ENCODE assay signal across 8 cellular contexts in the genomic region with DNA sequence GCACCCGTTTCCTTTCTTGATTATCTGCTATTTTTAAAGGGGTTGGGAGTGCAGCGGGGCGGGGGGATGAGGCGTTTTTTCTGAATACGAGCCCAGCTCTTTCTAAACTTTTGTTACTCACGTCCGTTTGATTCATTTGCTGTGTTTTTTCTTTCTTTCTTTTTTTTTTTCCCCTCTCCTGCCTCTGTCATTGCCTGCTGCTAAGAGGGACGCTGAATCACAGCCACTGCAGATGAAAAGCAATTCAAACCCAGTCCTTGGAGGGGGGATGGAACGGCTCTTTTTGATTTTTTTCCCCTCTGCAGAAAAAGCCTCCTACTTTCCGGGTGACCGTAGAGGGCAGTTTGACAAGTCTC. TPM values are rescaled to one million over a fixed set of nuclear protein-coding genes. Genes with fewer than 3 reads are reported as not detected.
A peak's percentile ranks its signal among the peaks of the same experiment; 100 is the strongest.
DNase-seq lines count a peak whose midpoint lies in the region; FAIRE-seq and TF ChIP-seq lines count a peak whose summit lies in the region.

No MANE protein-coding gene starts in this region.

- no peak overlapping the region for H4K5ac ChIP-seq in mesendoderm (ENCODE audit: low read length)

- no peak overlapping the region for H2BK15ac ChIP-seq in mesendoderm (replicated peaks; ENCODE audit: low read depth)

- H3K4me3 ChIP-seq in NT2/D1 (ENCODE audit: insufficient read length, low read depth) = peak overlapping the region; percentile 56
- peak overlapping the region; percentile 22 for H3K4me3 ChIP-seq in mesendoderm (ENCODE audit: low read length)
- H3K4me3 ChIP-seq in transverse colon = peak overlapping the region; percentile 49 to 86 (median 62)
- H3K4me3 ChIP-seq in small intestine (ENCODE audit: low read depth in 1 of 2, low read length in 2 of 2) = peak overlapping the region in 1 of 2 donors; percentile 70

- H3K27ac Mint-ChIP-seq in dendritic cell treated with granulocyte-macrophage colony-stimulating factor and Interleukin-4, amounts not matched to agents 40 ng/mL and 50 ng/mL, for 4 days = no peak overlapping the region

- H3K18ac ChIP-seq in mesendoderm (ENCODE audit: low read length) = peak overlapping the region; percentile 75

- peak overlapping the region; percentile 83 for H3K9ac ChIP-seq in NT2/D1 (ENCODE audit: insufficient read length, low read depth)
- H3K9ac ChIP-seq in mesendoderm (ENCODE audit: low read length) = peak overlapping the region; percentile 81

- H3K9me3 Mint-ChIP-seq in dendritic cell treated with granulocyte-macrophage colony-stimulating factor and Interleukin-4, amounts not matched to agents 40 ng/mL and 50 ng/mL, for 4 days = no peaks in the 10 kb centered on the region

- no peak overlapping the region for H2BK5ac ChIP-seq in mesendoderm (ENCODE audit: low read length)

- in situ Hi-C loops in transverse colon (cut with MboI; ENCODE audit: low pct_ligation_motif_present in 1 of 4, low pct_unique_long_range_greater_than_20kb in 1 of 4, low sequenced_read_pairs in 3 of 4) = no loop called here

- H3K9me3 ChIP-seq in NT2/D1 (ENCODE audit: insufficient read depth, low read length) (0 out of 2 replicates have a peak, but pooled peaks cover 7% of the 10 kb centered on the region), transverse colon (no peaks in the 10 kb centered on the region), small intestine (ENCODE audit: control insufficient read depth, low read depth) (no peaks in the 10 kb centered on the region)

- H3K4me1 Mint-ChIP-seq in dendritic cell treated with granulocyte-macrophage colony-stimulating factor and Interleukin-4, amounts not matched to agents 40 ng/mL and 50 ng/mL, for 4 days (ENCODE audit: low read depth) = peaks cover 21% of the 10 kb centered on the region

- peaks cover 19% of the 10 kb centered on the region for H3K36me3 ChIP-seq in NT2/D1 (ENCODE audit: insufficient read depth, insufficient read length, low read length)
- no peaks in the 10 kb centered on the region for H3K36me3 ChIP-seq in mesendoderm (ENCODE audit: control insufficient read depth, insufficient read depth, low read length)
- no peaks in the 10 kb centered on the region for H3K36me3 ChIP-seq in transverse colon
- H3K36me3 ChIP-seq in small intestine (ENCODE audit: control insufficient read depth in 2 of 2, insufficient read depth in 2 of 2, low read length in 2 of 2) = no peaks in the 10 kb centered on the region

- H3K36me3 Mint-ChIP-seq in dendritic cell treated with granulocyte-macrophage colony-stimulating factor and Interleukin-4, amounts not matched to agents 40 ng/mL and 50 ng/mL, for 4 days (ENCODE audit: low read depth) = no peaks in the 10 kb centered on the region

- no peak for TF ChIP-seq POLR2A in transverse colon (IDR thresholded peaks at IDR 0.05)

- H3K4me1 ChIP-seq in NT2/D1 (ENCODE audit: insufficient read depth, insufficient read length) (peaks cover 3% of the 10 kb centered on the region), mesendoderm (ENCODE audit: control insufficient read depth, low read depth, low read length) (no peaks in the 10 kb centered on the region), transverse colon (peaks cover 0 to 22% (median 18%) of the 10 kb centered on the region in 4 donors), small intestine (ENCODE audit: control insufficient read depth in 2 of 2, insufficient read depth in 1 of 2, low read depth in 1 of 2, low read length in 1 of 2) (no peaks in the 10 kb centered on the region)

- no CpG with 5 or more reads among the region's 11 CpGs for WGBS in mesendoderm (ENCODE audit: extremely low coverage, insufficient coverage, low lambda C conversion rate)
- WGBS in transverse colon (ENCODE audit: low coverage in 1 of 2), 2 donors = 4 to 5% methylated on average over 7 to 11 of the region's 11 CpGs
- WGBS in small intestine, 3 donors = 4 to 13% (median 9%) methylated on average over 11 of the region's 11 CpGs

- H3K79me2 ChIP-seq in mesendoderm (ENCODE audit: control insufficient read depth, insufficient read depth, low read length) = peaks cover 23% of the 10 kb centered on the region

- peak overlapping the region; percentile 82 for H3K56ac ChIP-seq in mesendoderm (ENCODE audit: low read length)

- peak; percentile 12 for DNase-seq in activated CD4-positive, alpha-beta T cell treated with anti-CD3 and anti-CD28 coated beads for 48 hours
- DNase-seq in activated CD4-positive, alpha-beta T cell treated with anti-CD3 and anti-CD28 coated beads for 4 hours = no peak
- DNase-seq in NT2/D1 (ENCODE audit: low read depth, low spot score) (peak; percentile 55), mesendoderm (peak; percentile 75), transverse colon (no peak), NCI-H69 (lab: John Stamatoyannopoulos, UW) (no peak), small intestine (no peak)

- no peak for TF ChIP-seq EP300 in transverse colon (IDR thresholded peaks at IDR 0.05; ENCODE audit: low read depth)

- H3K4ac ChIP-seq in mesendoderm (ENCODE audit: low read depth, low read length) = peak overlapping the region; percentile 88

- H3K23ac ChIP-seq in mesendoderm (ENCODE audit: low read length) = no peak overlapping the region

- peaks cover 62% of the 10 kb centered on the region for H3K27me3 Mint-ChIP-seq in dendritic cell treated with granulocyte-macrophage colony-stimulating factor and Interleukin-4, amounts not matched to agents 40 ng/mL and 50 ng/mL, for 4 days

- no peak for TF ChIP-seq CTCF in transverse colon (IDR thresholded peaks at IDR 0.05)

- H4K8ac ChIP-seq in mesendoderm (ENCODE audit: low read depth, low read length) = peak overlapping the region; percentile 41

- peak overlapping the region; percentile 76 for H2BK120ac ChIP-seq in mesendoderm (ENCODE audit: low read depth, low read length)

- FAIRE-seq in small intestine (lab: Jason Lieb, UNC) = no peak

- peak overlapping the region; percentile 77 for H3K4me3 Mint-ChIP-seq in dendritic cell treated with granulocyte-macrophage colony-stimulating factor and Interleukin-4, amounts not matched to agents 40 ng/mL and 50 ng/mL, for 4 days

- intact Hi-C loops in dendritic cell treated with granulocyte-macrophage colony-stimulating factor and Interleukin-4, amounts not matched to agents 40 ng/mL and 50 ng/mL, for 4 days (cut with micrococcal nuclease) = no loop called here
- intact Hi-C loops in transverse colon (cut with DNase I; ENCODE audit: low total_unique reads) = loop anchor here (5.0 kb wide), 2 partner anchors 69 to 711 kb away; no protein-coding TSS in a partner anchor

- no peak overlapping the region for H2AK5ac ChIP-seq in mesendoderm (ENCODE audit: low read length)

- H3K27ac ChIP-seq in mesendoderm (ENCODE audit: low read depth, low read length) (peak overlapping the region; percentile 98), transverse colon (peak overlapping the region; percentile 89 to 94 (median 92)), small intestine (ENCODE audit: low read depth in 1 of 2, low read length in 1 of 2) (peak overlapping the region in 1 of 2 donors; percentile 80)

- H3K4me2 ChIP-seq in mesendoderm (ENCODE audit: low read length) = peak overlapping the region; percentile 28

- peaks cover 7% of the 10 kb centered on the region for H3K79me1 ChIP-seq in mesendoderm (ENCODE audit: low read length)

- H3K27me3 ChIP-seq in NT2/D1 (ENCODE audit: insufficient read depth, insufficient read length) = no peaks in the 10 kb centered on the region
- H3K27me3 ChIP-seq in mesendoderm (ENCODE audit: insufficient read depth, low read length, poor library complexity) = no peaks in the 10 kb centered on the region
- H3K27me3 ChIP-seq in transverse colon = peaks cover 34% of the 10 kb centered on the region
- H3K27me3 ChIP-seq in small intestine (ENCODE audit: control insufficient read depth in 2 of 2, insufficient read depth in 2 of 2, low read length in 2 of 2) = peaks cover 0 to 5% of the 10 kb centered on the region in 2 donors

RNA-seq across cellular contexts. Expression of a gene that starts 0.6 kb away (rescaled TPM):
- 15.3 TPM for polyA plus RNA-seq in mesendoderm (2013, experiment 1 of 2)
- 14.8 TPM for polyA plus RNA-seq in mesendoderm (2013, experiment 2 of 2)
- 100 to 1,000 TPM in 1 of 4 donors, 10 to 100 TPM in 3; 13.1 to 332 (median 23.5) TPM for total RNA-seq in transverse colon
- polyA plus RNA-seq in small intestine = 1 to 10 TPM in 2 of 3 donors, under 1 TPM in 1; 0.22 to 3.8 (median 1.4) TPM

Comparison
In these comparisons a context has a peak if more than half of its experiments do, and no peak if none do; other contexts are left out.
1. DNase-seq: peak in activated CD4-positive, alpha-beta T cell treated with anti-CD3 and anti-CD28 coated beads for 48 hours (single experiment), NT2/D1 (single experiment) and mesendoderm (single experiment); none in activated CD4-positive, alpha-beta T cell treated with anti-CD3 and anti-CD28 coated beads for 4 hours (0 of 2), transverse colon (single experiment), NCI-H69 (single experiment) and small intestine (single experiment).